8 cellular contexts compared by ENCODE assay signal in genomic region chr7:139645572-139646523, GRCh38.
DNase-seq lines count a peak whose midpoint lies in the region; ATAC-seq and TF ChIP-seq lines count a peak whose summit lies in the region.

No MANE protein-coding gene starts in this region.

- no TSS peak for BruUV-seq in IMR-90 (replicated peaks; lab: Mats Ljungman, UMichigan)

- TF ChIP-seq POLR2A in IMR-90 (IDR thresholded peaks at IDR 0.05; ENCODE audit: low read depth, low read length): no peak

- no peak overlapping the region for H3K27ac ChIP-seq in CD8-positive, alpha-beta memory T cell (ENCODE audit: low read depth, low read length)
- no peak overlapping the region for H3K27ac ChIP-seq in IMR-90 (ENCODE audit: insufficient read depth, low read length)

- H4K91ac ChIP-seq in IMR-90 (ENCODE audit: insufficient read depth, low read depth, low read length): 0 out of 2 replicates have a peak overlapping the region, but pooled peaks have one; percentile 47

- H3K27me3 ChIP-seq in CD8-positive, alpha-beta memory T cell (ENCODE audit: insufficient read depth, low read length, poor library complexity, severe bottlenecking): no peaks in the 10 kb centered on the region
- H3K27me3 ChIP-seq in IMR-90 (ENCODE audit: control insufficient read depth, insufficient read depth, low read length) (no peaks in the 10 kb centered on the region), NT2/D1 (ENCODE audit: insufficient read depth, insufficient read length) (no peaks in the 10 kb centered on the region)

- no peak overlapping the region; a peak in 1 of 4 replicates for H4K8ac ChIP-seq in IMR-90 (ENCODE audit: low read depth in 2 of 2, low read length in 2 of 2)

- H3K9ac ChIP-seq in IMR-90 (ENCODE audit: low read depth, low read length): no peak overlapping the region
- no peak overlapping the region for H3K9ac ChIP-seq in NT2/D1 (ENCODE audit: insufficient read length, low read depth)

- peaks cover 76% of the 10 kb centered on the region for H3K4me1 ChIP-seq in CD8-positive, alpha-beta memory T cell (ENCODE audit: insufficient read depth, low read length)
- H3K4me1 ChIP-seq in IMR-90 (ENCODE audit: control insufficient read depth, insufficient read depth, low read length) (peaks cover 12% of the 10 kb centered on the region), NT2/D1 (ENCODE audit: insufficient read depth, insufficient read length) (peaks cover 5% of the 10 kb centered on the region)

- no peak overlapping the region for H3K4me2 ChIP-seq in IMR-90 (ENCODE audit: low read depth, low read length)

- DNase-seq in CD8-positive, alpha-beta memory T cell: peak; percentile 65 to 82 (median 75)
- DNase-seq in IMR-90: peak; percentile 80
- peak; percentile 90 for DNase-seq in NT2/D1 (ENCODE audit: low read depth, low spot score)
- peak; percentile 85 for DNase-seq in activated CD8-positive, alpha-beta memory T cell treated with anti-CD3 and anti-CD28 coated beads, Interleukin-2, amount 50 U/mL, for 4 hours
- DNase-seq in epidermal melanocyte (ENCODE audit: insufficient read length, low spot score): peak; percentile 67
- DNase-seq in mucosa of gallbladder (ENCODE audit: low spot score): peak; percentile 80
- peak; percentile 68 for DNase-seq in stimulated activated CD8-positive, alpha-beta memory T cell treated with anti-CD3 and anti-CD28 coated beads, Interleukin-4, amount 100 ng/mL, for 24 hours (ENCODE audit: low read depth)

- TF ChIP-seq CTCF in IMR-90 (conservative IDR thresholded peaks at IDR 0.05; ENCODE audit: low read depth, low read length): peak; percentile 86

- H2AFZ ChIP-seq in IMR-90 (replicated peaks; ENCODE audit: low read length, poor library complexity): peak overlapping the region; percentile 34

- no peaks in the 10 kb centered on the region for H3K27me3 Mint-ChIP-seq in CD8-positive, alpha-beta memory T cell

- 70% methylated on average over 7 of the region's 19 CpGs; no CpG with 5 or more reads in 1 of the 2 experiments for WGBS in IMR-90 (ENCODE audit: extremely low coverage in 2 of 2, insufficient read length in 1 of 2), 2 experiments

- peak overlapping the region in 3 of 8 donors; percentile 56 to 89 (median 63) for H3K27ac Mint-ChIP-seq in CD8-positive, alpha-beta memory T cell

- H2BK120ac ChIP-seq in IMR-90 (ENCODE audit: low read depth, low read length): peak overlapping the region; percentile 48

- peak overlapping the region; percentile 12; the same call in 1 of the 2 replicates for H2AK5ac ChIP-seq in IMR-90 (ENCODE audit: low read depth, low read length)

- H3K9me3 Mint-ChIP-seq in CD8-positive, alpha-beta memory T cell: no peaks in the 10 kb centered on the region

- peak overlapping the region; percentile 59; the same call in 1 of the 2 replicates for H3K4ac ChIP-seq in IMR-90 (ENCODE audit: low read depth, low read length)

- H3K9me1 ChIP-seq in IMR-90 (ENCODE audit: insufficient read depth, low read length): peaks cover 20% of the 10 kb centered on the region

- no peak overlapping the region for H2BK15ac ChIP-seq in IMR-90 (ENCODE audit: low read depth, low read length)

- no peak overlapping the region for H3K18ac ChIP-seq in IMR-90 (ENCODE audit: low read depth, low read length)

- H3K56ac ChIP-seq in IMR-90 (ENCODE audit: extremely low read depth, insufficient read depth, low read length): no peak overlapping the region

- in situ Hi-C loops in IMR-90 (cut with MboI; ENCODE audit: low sequenced_read_pairs): loop anchor here (10.0 kb wide), 2 partner anchors 129 to 359 kb away; partner anchors contain the start of gene HIPK2

- peaks cover 46 to 90% of the 10 kb centered on the region in 2 experiments for H3K79me1 ChIP-seq in IMR-90 (ENCODE audit: low read depth in 1 of 2, low read length in 2 of 2)

- peaks cover 25 to 44% (median 29%) of the 10 kb centered on the region in 3 donors for H3K4me1 Mint-ChIP-seq in CD8-positive, alpha-beta memory T cell

- no peaks in the 10 kb centered on the region for H3K36me3 ChIP-seq in CD8-positive, alpha-beta memory T cell (ENCODE audit: insufficient read depth, low read length)
- H3K36me3 ChIP-seq in IMR-90 (ENCODE audit: control insufficient read depth, insufficient read depth, low read length): peaks cover 41% of the 10 kb centered on the region
- no peaks in the 10 kb centered on the region for H3K36me3 ChIP-seq in NT2/D1 (ENCODE audit: insufficient read depth, insufficient read length, low read length)

- POLR2A ChIA-PET in CD8-positive, alpha-beta memory T cell (lab: Charles Lee): interaction anchor here (1.3 kb wide), 1 partner anchor 10 kb away, joined by 3 read pairs; no protein-coding TSS in a partner anchor
- POLR2A ChIA-PET in IMR-90 (lab: Charles Lee; ENCODE audit: unreplicated experiment): no interaction called here

- no peak overlapping the region; the same call in 1 of the 2 replicates for H3K14ac ChIP-seq in IMR-90 (replicated peaks; ENCODE audit: low read depth, low read length)

- dilution Hi-C loops in IMR-90 (cut with HindIII; ENCODE audit: low sequenced_read_pairs, unreplicated experiment): no loop called here

- H3K4me3 ChIP-seq in CD8-positive, alpha-beta memory T cell (ENCODE audit: low read length): no peak overlapping the region
- H3K4me3 ChIP-seq in IMR-90 (ENCODE audit: insufficient read depth, low read depth, low read length): no peak overlapping the region
- no peak overlapping the region for H3K4me3 ChIP-seq in NT2/D1 (ENCODE audit: insufficient read length, low read depth)

- H2BK5ac ChIP-seq in IMR-90 (ENCODE audit: low read depth, low read length, poor library complexity, severe bottlenecking): no peak overlapping the region

- CTCF ChIA-PET in CD8-positive, alpha-beta memory T cell (lab: Charles Lee): interaction anchor here (0.7 to 3.7 kb wide), 40 partner anchors 9 to 678 kb away, joined by 3 to 31 read pairs (median 4); no protein-coding TSS in a partner anchor
- CTCF ChIA-PET in IMR-90 (lab: Yijun Ruan, JAX): interaction anchor here (0.5 to 2.5 kb wide), 15 partner anchors 8 to 360 kb away, joined by 3 to 17 read pairs (median 3); no protein-coding TSS in a partner anchor

- ATAC-seq in IMR-90 (ENCODE audit: low read depth) (peak; percentile 63), GM19351 (IDR thresholded peaks at IDR 0.05; ENCODE audit: unreplicated experiment) (no peak)

- peak overlapping the region; percentile 80 for H2AK9ac ChIP-seq in IMR-90 (replicated peaks; ENCODE audit: low read depth, low read length, poor library complexity)

- H4K5ac ChIP-seq in IMR-90 (ENCODE audit: low read depth, low read length): no peak overlapping the region

- H3K23ac ChIP-seq in IMR-90 (ENCODE audit: low read depth, low read length): no peak overlapping the region

- H3K4me3 Mint-ChIP-seq in CD8-positive, alpha-beta memory T cell: no peak overlapping the region

- H2BK20ac ChIP-seq in IMR-90 (ENCODE audit: low read depth, low read length): no peak overlapping the region

- peak; percentile 92 for TF ChIP-seq RAD21 in IMR-90 (IDR thresholded peaks at IDR 0.05; ENCODE audit: low read length)

- no peaks in the 10 kb centered on the region for H3K9me3 ChIP-seq in CD8-positive, alpha-beta memory T cell (ENCODE audit: low read length)
- H3K9me3 ChIP-seq in IMR-90 (ENCODE audit: control insufficient read depth, insufficient read depth, low read length) (no peaks in the 10 kb centered on the region), NT2/D1 (ENCODE audit: insufficient read depth, low read length) (no peaks in the 10 kb centered on the region)

- intact Hi-C loops in IMR-90 (cut with micrococcal nuclease): loop anchor here (1.0 kb wide), 2 partner anchors 130 to 356 kb away; no protein-coding TSS in a partner anchor

- H3K36me3 Mint-ChIP-seq in CD8-positive, alpha-beta memory T cell: peaks cover 0 to 7% (median 5%) of the 10 kb centered on the region in 3 donors

- H4K20me1 ChIP-seq in IMR-90 (ENCODE audit: insufficient read depth, low read length): peaks cover 73% of the 10 kb centered on the region

TF ChIP-seq in IMR-90, 13 proteins besides CTCF, POLR2A, EP300 and RAD21:
- TF ChIP-seq MXI1 (IDR thresholded peaks at IDR 0.05; ENCODE audit: borderline replicate concordance, low read depth, low read length) (peak; percentile 18; the same call in 1 of the 2 replicates), SMC3 (IDR thresholded peaks at IDR 0.05; ENCODE audit: low read depth, low read length) (peak; percentile 87), NFE2L2 (IDR thresholded peaks at IDR 0.05; ENCODE audit: low read depth, low read length) (no peak)
